In genomic region chr7:102649924-102650323, GRCh38 we compare ENCODE assay signal across 5 cellular contexts. TPM values are rescaled to one million over a fixed set of nuclear protein-coding genes. Genes with fewer than 3 reads are reported as not detected.
"Had no signal": no experiment of that assay in that cellular context is flagged by ENCODE, and none has a peak within 500 bp of the region (broad histone marks: within the 10 kb centered on the region; RNA-seq: fewer than 3 reads in every experiment).

Gene SPDYE2B, plus strand, starts transcription at chr7:102650319. Its CDS starts 2,030 bp downstream, at chr7:102652349.

RNA-seq across cellular contexts. Expression of gene SPDYE2B, which starts in this region (rescaled TPM):
- total RNA-seq: M059J, PC-3, Peyer's patch, SJCRH30, SK-MEL-5 had no signal
